29 cellular contexts compared by ENCODE assay signal in genomic region chr12:52356031-52356761, GRCh38. TPM values are rescaled to one million over a fixed set of nuclear protein-coding genes. Genes with fewer than 3 reads are reported as not detected.
DNase-seq lines count a peak whose midpoint lies in the region; ATAC-seq and TF ChIP-seq lines count a peak whose summit lies in the region.
"Had no signal": no experiment of that assay in that cellular context is flagged by ENCODE, and none has a peak within 500 bp of the region (broad histone marks: within the 10 kb centered on the region; RNA-seq: fewer than 3 reads in every experiment).

No MANE protein-coding gene starts in this region.

- no peak overlapping the region for H2AK5ac ChIP-seq in neuronal stem cell (ENCODE audit: low read depth, low read length)

- H3K4me1 ChIP-seq in left ventricle myocardium inferior (peaks cover 8% of the 10 kb centered on the region), endodermal cell (ENCODE audit: control insufficient read depth, insufficient read depth, low read length) (no peaks in the 10 kb centered on the region), neuronal stem cell (ENCODE audit: control insufficient read depth in 2 of 2, insufficient read depth in 1 of 2, low read depth in 1 of 2, low read length in 2 of 2) (no peaks in the 10 kb centered on the region), upper lobe of left lung (peaks cover 0 to 8% (median 5%) of the 10 kb centered on the region in 4 donors)
- H3K4me1 ChIP-seq: SJSA1 had no signal

- peak overlapping the region; percentile 48 for H3K18ac ChIP-seq in neuronal stem cell (ENCODE audit: low read length)

- no peak overlapping the region for H3K4ac ChIP-seq in neuronal stem cell (ENCODE audit: low read length)

- H2BK120ac ChIP-seq in neuronal stem cell (ENCODE audit: low read depth, low read length): no peak overlapping the region

- 94 to 97% methylated on average over 12 to 56 of the region's 56 CpGs for WGBS in endodermal cell (ENCODE audit: insufficient coverage in 1 of 2, insufficient read length in 1 of 2), 2 experiments
- WGBS in neuronal stem cell (ENCODE audit: extremely low coverage in 2 of 2, insufficient read length in 2 of 2, insufficient replicate concordance in 1 of 2), 2 donors: no CpG with 5 or more reads among the region's 56 CpGs
- 90 to 94% methylated on average over 44 to 51 of the region's 56 CpGs for WGBS in upper lobe of left lung, 2 donors

- no peak overlapping the region for H3K4me2 ChIP-seq in neuronal stem cell (ENCODE audit: insufficient read depth, low read length, poor library complexity, severe bottlenecking)
- H3K4me2 ChIP-seq: GM23338 had no signal

- H3K27ac Mint-ChIP-seq in endodermal cell: no peak overlapping the region
- H3K27ac Mint-ChIP-seq: GM23338, H9 had no signal

- H2BK12ac ChIP-seq in neuronal stem cell (ENCODE audit: low read length): no peak overlapping the region

- TF ChIP-seq EP300 in upper lobe of left lung (IDR thresholded peaks at IDR 0.05): no peak

- H2BK5ac ChIP-seq in neuronal stem cell (ENCODE audit: low read length): no peak overlapping the region

- H3K27me3 Mint-ChIP-seq in endodermal cell (ENCODE audit: insufficient read depth): no peaks in the 10 kb centered on the region

- H3K9ac ChIP-seq in endodermal cell (ENCODE audit: extremely low read depth, low read length, poor library complexity, severe bottlenecking) (no peak overlapping the region), neuronal stem cell (ENCODE audit: low read depth, low read length, poor library complexity) (no peak overlapping the region)
- H3K9ac ChIP-seq: BLaER1 treated with 17β-estradiol and CSF1 and Interleukin-3, amounts not matched to agents 10 nM and 100 nM had no signal

- H3K4me1 Mint-ChIP-seq in endodermal cell: no peaks in the 10 kb centered on the region

- no peak overlapping the region for H3K23ac ChIP-seq in neuronal stem cell (ENCODE audit: low read depth, low read length, poor library complexity)

- no peaks in the 10 kb centered on the region for H3K79me1 ChIP-seq in neuronal stem cell (ENCODE audit: low read depth, low read length)

- H3K36me3 Mint-ChIP-seq in endodermal cell (ENCODE audit: low read depth): no peaks in the 10 kb centered on the region
- H3K36me3 Mint-ChIP-seq: CD4-positive, alpha-beta memory T cell had no signal

- H3K4me3 Mint-ChIP-seq in endodermal cell: no peak overlapping the region
- H3K4me3 Mint-ChIP-seq: CD4-positive, alpha-beta memory T cell; GM23338; H9 had no signal

- no peak overlapping the region for H4K8ac ChIP-seq in neuronal stem cell (ENCODE audit: low read depth, low read length)

- peak overlapping the region; percentile 26 for H3K14ac ChIP-seq in neuronal stem cell (ENCODE audit: low read length)

- peak in 1 of 2 donors; percentile 9 for ATAC-seq in upper lobe of left lung (ENCODE audit: low FRiP score in 2 of 2)
- ATAC-seq in HG02798 (IDR thresholded peaks at IDR 0.05; ENCODE audit: poor library complexity, unreplicated experiment): no peak
- ATAC-seq: GM23338 had no signal

- H4K91ac ChIP-seq in neuronal stem cell (ENCODE audit: low read depth, low read length, poor library complexity): no peak overlapping the region

- no peak for TF ChIP-seq POLR2A in upper lobe of left lung (IDR thresholded peaks at IDR 0.05)

- TF ChIP-seq CTCF in left ventricle myocardium inferior (IDR thresholded peaks at IDR 0.05; ENCODE audit: borderline replicate concordance) (no peak), endodermal cell (conservative IDR thresholded peaks at IDR 0.05) (no peak), upper lobe of left lung (IDR thresholded peaks at IDR 0.05) (no peak)

- H3K27ac ChIP-seq in left ventricle myocardium inferior (replicated peaks) (no peak overlapping the region), endodermal cell (ENCODE audit: low read depth, low read length) (no peak overlapping the region), neuronal stem cell (replicated peaks; ENCODE audit: low read length) (no peak overlapping the region), upper lobe of left lung (no peak overlapping the region)
- H3K27ac ChIP-seq: BLaER1 treated with 17β-estradiol and CSF1 and Interleukin-3, amounts not matched to agents 10 nM and 100 nM; SJSA1 had no signal

- H3K9me3 Mint-ChIP-seq in endodermal cell: no peaks in the 10 kb centered on the region
- H3K9me3 Mint-ChIP-seq: CD4-positive, alpha-beta memory T cell; GM23338; H9 had no signal

- intact Hi-C loops in cardiac septum (cut with DNase I) (no loop called here), left ventricle myocardium inferior (cut with micrococcal nuclease) (no loop called here)

- H3K4me3 ChIP-seq in left ventricle myocardium inferior (no peak overlapping the region), endodermal cell (ENCODE audit: low read length) (no peak overlapping the region), neuronal stem cell (ENCODE audit: low read length in 2 of 2) (no peak overlapping the region), upper lobe of left lung (no peak overlapping the region)
- H3K4me3 ChIP-seq: BLaER1 treated with 17β-estradiol and CSF1 and Interleukin-3, amounts not matched to agents 10 nM and 100 nM; GM23338; MG63; SJSA1 had no signal

- H3K36me3 ChIP-seq in left ventricle myocardium inferior (no peaks in the 10 kb centered on the region), endodermal cell (ENCODE audit: control insufficient read depth, insufficient read depth, low read length) (no peaks in the 10 kb centered on the region), neuronal stem cell (replicated peaks in 1 of 2; ENCODE audit: control insufficient read depth in 2 of 2, insufficient read depth in 2 of 2, low read length in 2 of 2) (no peaks in the 10 kb centered on the region), upper lobe of left lung (no peaks in the 10 kb centered on the region)
- H3K36me3 ChIP-seq: BLaER1 treated with 17β-estradiol and CSF1 and Interleukin-3, amounts not matched to agents 10 nM and 100 nM; MG63; SJSA1 had no signal

- H3K9me3 ChIP-seq in left ventricle myocardium inferior (replicated peaks): no peaks in the 10 kb centered on the region
- no peaks in the 10 kb centered on the region for H3K9me3 ChIP-seq in endodermal cell (ENCODE audit: control insufficient read depth, low read length)
- H3K9me3 ChIP-seq in neuronal stem cell (replicated peaks in 1 of 2; ENCODE audit: control insufficient read depth in 2 of 2, insufficient read depth in 1 of 2, low read depth in 1 of 2, low read length in 2 of 2): no peaks in the 10 kb centered on the region
- no peaks in the 10 kb centered on the region for H3K9me3 ChIP-seq in upper lobe of left lung
- H3K9me3 ChIP-seq: MG63, SJSA1 had no signal

- no peak overlapping the region for H2AFZ ChIP-seq in neuronal stem cell (ENCODE audit: low read length)
- H2AFZ ChIP-seq: GM23338 had no signal

- DNase-seq in cardiac septum (ENCODE audit: low spot score): peak; percentile 58
- no peak for DNase-seq in left ventricle myocardium inferior
- peak; percentile 32 for DNase-seq in endodermal cell
- no peak for DNase-seq in neuronal stem cell (ENCODE audit: low spot score)
- DNase-seq in upper lobe of left lung: peak; percentile 18 to 85
- DNase-seq in NCI-H526 treated with DMSO at 0.1 percent for 48 hours (lab: John Stamatoyannopoulos, UW): no peak
- DNase-seq: AML-193; CD4-positive, alpha-beta memory T cell; COR-L47; DMS53; H9; IMR-90; KG1; MG63; NCI-H1105 treated with DMSO at 0.1 percent for 48 hours; NCI-H146; NCI-H2029; NCI-H446; NCI-H524 treated with DMSO at 0.1 percent for 48 hours; NCI-H82; Right ventricle myocardium superior; RPMI8226 had no signal

- peaks cover 71% of the 10 kb centered on the region for H3K27me3 ChIP-seq in left ventricle myocardium inferior (ENCODE audit: low read depth)
- peaks cover 7% of the 10 kb centered on the region for H3K27me3 ChIP-seq in endodermal cell (ENCODE audit: control insufficient read depth, insufficient read depth, low read length, poor library complexity, severe bottlenecking)
- peaks cover 0 to 13% (median 0%) of the 10 kb centered on the region in 3 experiments for H3K27me3 ChIP-seq in neuronal stem cell (ENCODE audit: control insufficient read depth in 3 of 3, insufficient read depth in 3 of 3, low read depth in 1 of 3, low read length in 3 of 3)
- no peaks in the 10 kb centered on the region for H3K27me3 ChIP-seq in upper lobe of left lung
- H3K27me3 ChIP-seq: BLaER1 treated with 17β-estradiol and CSF1 and Interleukin-3, amounts not matched to agents 10 nM and 100 nM; MG63 had no signal

- no peak overlapping the region for H2BK15ac ChIP-seq in neuronal stem cell (ENCODE audit: low read length)

RNA-seq across cellular contexts. Expression of gene KRT85, which starts 11.1 kb away (rescaled TPM):
- total RNA-seq in cardiac septum (not detected), left ventricle myocardium inferior (not detected), endodermal cell (not detected), upper lobe of left lung (not detected)
- polyA plus RNA-seq in endodermal cell (2013, experiment 1 of 2): not detected
- polyA plus RNA-seq in endodermal cell (2013, experiment 2 of 2): not detected
- not detected for polyA plus RNA-seq in neuronal stem cell (2013, experiment 1 of 2)
- polyA plus RNA-seq in neuronal stem cell (2013, experiment 2 of 2): not detected
- total RNA-seq: CD4-positive, alpha-beta memory T cell; G401; GM23338; H9; IMR-90; Right ventricle myocardium superior; SJSA1 had no signal
- polyA plus RNA-seq: AG04450; CD4-positive, alpha-beta memory T cell; GM23338; IMR-90 had no signal

RNA-seq across cellular contexts. Expression of gene KRT84, which starts 29.3 kb away (rescaled TPM):
- total RNA-seq in cardiac septum (not detected), left ventricle myocardium inferior (not detected), endodermal cell (not detected), upper lobe of left lung (not detected)
- polyA plus RNA-seq in endodermal cell (2013, experiment 1 of 2): not detected
- polyA plus RNA-seq in endodermal cell (2013, experiment 2 of 2): not detected
- not detected for polyA plus RNA-seq in neuronal stem cell (2013, experiment 1 of 2)
- polyA plus RNA-seq in neuronal stem cell (2013, experiment 2 of 2): not detected
- total RNA-seq: CD4-positive, alpha-beta memory T cell; Daoy; G401; GM23338; H9; IMR-90; Right ventricle myocardium superior; SJSA1 had no signal
- polyA plus RNA-seq: AG04450; CD4-positive, alpha-beta memory T cell; GM23338; IMR-90 had no signal

RNA-seq across cellular contexts. Expression of gene KRT83, which starts 35.0 kb away (rescaled TPM):
- not detected for total RNA-seq in cardiac septum
- not detected for total RNA-seq in left ventricle myocardium inferior
- not detected for total RNA-seq in endodermal cell
- not detected for polyA plus RNA-seq in endodermal cell (2013, experiment 1 of 2)
- not detected for polyA plus RNA-seq in endodermal cell (2013, experiment 2 of 2)
- not detected for polyA plus RNA-seq in neuronal stem cell (2013, experiment 1 of 2)
- polyA plus RNA-seq in neuronal stem cell (2013, experiment 2 of 2): not detected
- total RNA-seq in upper lobe of left lung: not detected
- total RNA-seq: CD4-positive, alpha-beta memory T cell; Daoy; GM23338; H9; IMR-90; Right ventricle myocardium superior; SJSA1 had no signal
- polyA plus RNA-seq: CD4-positive, alpha-beta memory T cell; GM23338; IMR-90 had no signal

RNA-seq across cellular contexts. Expression of gene KRT82, which starts 49.9 kb away (rescaled TPM):
- total RNA-seq in cardiac septum (not detected), left ventricle myocardium inferior (not detected), endodermal cell (not detected), upper lobe of left lung (not detected)
- not detected for polyA plus RNA-seq in endodermal cell (2013, experiment 1 of 2)
- not detected for polyA plus RNA-seq in endodermal cell (2013, experiment 2 of 2)
- not detected for polyA plus RNA-seq in neuronal stem cell (2013, experiment 1 of 2)
- polyA plus RNA-seq in neuronal stem cell (2013, experiment 2 of 2): not detected
- total RNA-seq: CD4-positive, alpha-beta memory T cell; Daoy; G401; GM23338; H9; IMR-90; Right ventricle myocardium superior; SJSA1 had no signal
- polyA plus RNA-seq: AG04450; CD4-positive, alpha-beta memory T cell; GM23338; IMR-90 had no signal

Comparison
In these comparisons a context has a peak if more than half of its experiments do, and no peak if none do; other contexts are left out.
1. DNase-seq: peak in cardiac septum (single experiment), endodermal cell (single experiment) and upper lobe of left lung (2 of 2); none in left ventricle myocardium inferior (single experiment), neuronal stem cell (single experiment) and NCI-H526 treated with DMSO at 0.1 percent for 48 hours (single experiment).